Comparison of ENCODE assay signal across 19 cellular contexts in genomic region chr3:48680811-48681540, GRCh38. TPM values are rescaled to one million over a fixed set of nuclear protein-coding genes. Genes with fewer than 3 reads are reported as not detected.
DNase-seq lines count a peak whose midpoint lies in the region; ATAC-seq, FAIRE-seq and TF ChIP-seq lines count a peak whose summit lies in the region.
"Had no signal": no experiment of that assay in that cellular context is flagged by ENCODE, and none has a peak within 500 bp of the region (broad histone marks: within the 10 kb centered on the region; RNA-seq: fewer than 3 reads in every experiment).

No MANE protein-coding gene starts in this region.

- TF ChIP-seq CTCF in CD4-positive, alpha-beta T cell (IDR thresholded peaks at IDR 0.05), result no peak
- TF ChIP-seq CTCF in astrocyte (IDR thresholded peaks at IDR 0.05; ENCODE audit: insufficient read depth, low read depth, low read length) (no peak), osteoblast (IDR thresholded peaks at IDR 0.05; ENCODE audit: extremely low read depth, low read depth, low read length) (no peak), prostate gland (IDR thresholded peaks at IDR 0.05) (no peak)

- POLR2A ChIA-PET in activated CD4-positive, alpha-beta memory T cell treated with anti-CD3 and anti-CD28 coated beads, Interleukin-2, amount 10 ng/mL, durations not matched to agents 7 days and 5 days (lab: Charles Lee), result interaction anchor here (1.0 kb wide), 1 partner anchor 19 kb away, joined by 3 read pairs; no protein-coding TSS in a partner anchor
- POLR2A ChIA-PET in activated CD4-positive, alpha-beta memory T cell treated with anti-CD3 and anti-CD28 coated beads for 36 hours (lab: Charles Lee), result interaction anchor here (0.6 to 0.7 kb wide), 2 partner anchors 10 to 11 kb away, joined by 3 read pairs; no protein-coding TSS in a partner anchor
- POLR2A ChIA-PET in CD4-positive, alpha-beta T cell (lab: Charles Lee), result no interaction called here

- TF ChIP-seq POLR2A in prostate gland (IDR thresholded peaks at IDR 0.05), result no peak

- H3K36me3 ChIP-seq in astrocyte (ENCODE audit: insufficient read depth, low read length), result peaks cover 11% of the 10 kb centered on the region
- peaks cover 39% of the 10 kb centered on the region for H3K36me3 ChIP-seq in osteoblast (ENCODE audit: insufficient read depth, low read length)
- H3K36me3 ChIP-seq in prostate gland, result peaks cover 4 to 9% of the 10 kb centered on the region in 2 donors

- ATAC-seq in CD4-positive, alpha-beta T cell (ENCODE audit: poor library complexity), result no peak
- ATAC-seq in GM18861 (IDR thresholded peaks at IDR 0.05; ENCODE audit: unreplicated experiment), result no peak
- ATAC-seq: GM12878 had no signal

- intact Hi-C loops in activated CD4-positive, alpha-beta memory T cell treated with anti-CD3 and anti-CD28 coated beads for 36 hours (cut with micrococcal nuclease), result no loop called here
- intact Hi-C loops in CD4-positive, alpha-beta T cell (cut with DNase I, micrococcal nuclease), result loop anchor here (10.0 kb wide), 2 partner anchors 1166 to 1824 kb away; partner anchors contain the start of genes CACNA2D2 (in 1 of the 2) and ELP6 (in 1 of the 2)
- intact Hi-C loops in prostate gland (cut with DNase I), result no loop called here

- WGBS in prostate gland, result 94% methylated on average over 17 of the region's 17 CpGs

- H3K36me3 Mint-ChIP-seq in activated CD4-positive, alpha-beta memory T cell treated with anti-CD3 and anti-CD28 coated beads, Interleukin-2, amount 10 ng/mL, durations not matched to agents 7 days and 5 days (ENCODE audit: low read depth), result peaks cover 64% of the 10 kb centered on the region
- H3K36me3 Mint-ChIP-seq in activated CD4-positive, alpha-beta memory T cell treated with anti-CD3 and anti-CD28 coated beads for 36 hours, result peaks cover 28% of the 10 kb centered on the region
- peaks cover 59% of the 10 kb centered on the region for H3K36me3 Mint-ChIP-seq in CD4-positive, alpha-beta T cell (ENCODE audit: low read depth)
- H3K36me3 Mint-ChIP-seq in astrocyte (ENCODE audit: low read depth, unreplicated experiment), result peaks cover 37% of the 10 kb centered on the region

- H3K9me3 Mint-ChIP-seq in activated CD4-positive, alpha-beta memory T cell treated with anti-CD3 and anti-CD28 coated beads, Interleukin-2, amount 10 ng/mL, durations not matched to agents 7 days and 5 days, result no peaks in the 10 kb centered on the region
- no peaks in the 10 kb centered on the region for H3K9me3 Mint-ChIP-seq in activated CD4-positive, alpha-beta memory T cell treated with anti-CD3 and anti-CD28 coated beads for 36 hours
- H3K9me3 Mint-ChIP-seq in CD4-positive, alpha-beta T cell, result no peaks in the 10 kb centered on the region
- no peaks in the 10 kb centered on the region for H3K9me3 Mint-ChIP-seq in astrocyte (ENCODE audit: unreplicated experiment)

- peaks cover 44% of the 10 kb centered on the region for H3K4me1 Mint-ChIP-seq in activated CD4-positive, alpha-beta memory T cell treated with anti-CD3 and anti-CD28 coated beads, Interleukin-2, amount 10 ng/mL, durations not matched to agents 7 days and 5 days
- H3K4me1 Mint-ChIP-seq in activated CD4-positive, alpha-beta memory T cell treated with anti-CD3 and anti-CD28 coated beads for 36 hours (ENCODE audit: low read depth), result peaks cover 24% of the 10 kb centered on the region
- peaks cover 43% of the 10 kb centered on the region for H3K4me1 Mint-ChIP-seq in CD4-positive, alpha-beta T cell (ENCODE audit: low read depth)
- H3K4me1 Mint-ChIP-seq in astrocyte (ENCODE audit: low read depth, unreplicated experiment), result peaks cover 13% of the 10 kb centered on the region

- H3K27ac ChIP-seq in CD4-positive, alpha-beta T cell (ENCODE audit: low read depth, low read length), result no peak overlapping the region
- H3K27ac ChIP-seq in astrocyte (ENCODE audit: low read depth, low read length) (no peak overlapping the region), osteoblast (ENCODE audit: low read depth, low read length) (no peak overlapping the region), prostate gland (no peak overlapping the region)

- CTCF ChIA-PET in activated CD4-positive, alpha-beta memory T cell treated with anti-CD3 and anti-CD28 coated beads, Interleukin-2, amount 10 ng/mL, durations not matched to agents 7 days and 5 days (lab: Charles Lee), result no interaction called here
- CTCF ChIA-PET in activated CD4-positive, alpha-beta memory T cell treated with anti-CD3 and anti-CD28 coated beads for 36 hours (lab: Charles Lee), result interaction anchor here (1.4 kb wide), 1 partner anchor 17 kb away, joined by 5 read pairs; no protein-coding TSS in a partner anchor
- CTCF ChIA-PET in CD4-positive, alpha-beta T cell (lab: Charles Lee), result no interaction called here

- H3K79me2 ChIP-seq in astrocyte (ENCODE audit: insufficient read depth, low read length), result peaks cover 8% of the 10 kb centered on the region
- peaks cover 24% of the 10 kb centered on the region for H3K79me2 ChIP-seq in osteoblast (ENCODE audit: insufficient read depth, low read length)

- no peaks in the 10 kb centered on the region for H3K9me3 ChIP-seq in CD4-positive, alpha-beta T cell (ENCODE audit: control insufficient read depth, low read length)
- H3K9me3 ChIP-seq in astrocyte (ENCODE audit: insufficient read depth, low read depth, low read length), result no peaks in the 10 kb centered on the region
- H3K9me3 ChIP-seq in osteoblast (ENCODE audit: low read depth, low read length), result no peaks in the 10 kb centered on the region
- no peaks in the 10 kb centered on the region for H3K9me3 ChIP-seq in prostate gland

- H3K9ac ChIP-seq in astrocyte (ENCODE audit: low read length), result no peak overlapping the region

- H3K4me1 ChIP-seq in astrocyte (ENCODE audit: insufficient read depth, low read length), result peaks cover 23% of the 10 kb centered on the region
- H3K4me1 ChIP-seq in osteoblast (ENCODE audit: insufficient read depth, low read length), result peaks cover 25% of the 10 kb centered on the region
- peaks cover 3% of the 10 kb centered on the region for H3K4me1 ChIP-seq in prostate gland (replicated peaks)

- DNase-seq in activated CD4-positive, alpha-beta memory T cell treated with anti-CD3 and anti-CD28 coated beads, Interleukin-2, amount 10 ng/mL, durations not matched to agents 7 days and 5 days, result no peak
- DNase-seq in activated CD4-positive, alpha-beta memory T cell treated with anti-CD3 and anti-CD28 coated beads for 36 hours, result no peak
- DNase-seq in CD4-positive, alpha-beta T cell, result no peak
- no peak for DNase-seq in astrocyte (ENCODE audit: low read depth)
- peak; percentile 73 for DNase-seq in osteoblast (ENCODE audit: insufficient read length, low spot score, missing footprints)
- DNase-seq in NCI-H2107 treated with DMSO at 0.1 percent for 48 hours (lab: John Stamatoyannopoulos, UW; ENCODE audit: unreplicated experiment), result no peak
- no peak for DNase-seq in prostate gland (ENCODE audit: low spot score)
- DNase-seq: C1 segment of cervical spinal cord, DMS79, MV-4-11, NCI-H1436, NCI-H2029 treated with DMSO at 0.1 percent for 48 hours, NCI-H524 had no signal

- no peak overlapping the region for H3K4me3 Mint-ChIP-seq in activated CD4-positive, alpha-beta memory T cell treated with anti-CD3 and anti-CD28 coated beads, Interleukin-2, amount 10 ng/mL, durations not matched to agents 7 days and 5 days
- H3K4me3 Mint-ChIP-seq in activated CD4-positive, alpha-beta memory T cell treated with anti-CD3 and anti-CD28 coated beads for 36 hours, result no peak overlapping the region
- peak overlapping the region; percentile 42 for H3K4me3 Mint-ChIP-seq in CD4-positive, alpha-beta T cell
- H3K4me3 Mint-ChIP-seq in astrocyte (ENCODE audit: unreplicated experiment), result peak overlapping the region; percentile 54

- no peaks in the 10 kb centered on the region for H3K27me3 Mint-ChIP-seq in activated CD4-positive, alpha-beta memory T cell treated with anti-CD3 and anti-CD28 coated beads, Interleukin-2, amount 10 ng/mL, durations not matched to agents 7 days and 5 days
- H3K27me3 Mint-ChIP-seq in activated CD4-positive, alpha-beta memory T cell treated with anti-CD3 and anti-CD28 coated beads for 36 hours, result no peaks in the 10 kb centered on the region
- no peaks in the 10 kb centered on the region for H3K27me3 Mint-ChIP-seq in CD4-positive, alpha-beta T cell
- no peaks in the 10 kb centered on the region for H3K27me3 Mint-ChIP-seq in astrocyte (ENCODE audit: low read depth, unreplicated experiment)

- H3K27ac Mint-ChIP-seq in activated CD4-positive, alpha-beta memory T cell treated with anti-CD3 and anti-CD28 coated beads, Interleukin-2, amount 10 ng/mL, durations not matched to agents 7 days and 5 days, result peak overlapping the region; percentile 16
- H3K27ac Mint-ChIP-seq in activated CD4-positive, alpha-beta memory T cell treated with anti-CD3 and anti-CD28 coated beads for 36 hours, result no peak overlapping the region
- no peak overlapping the region for H3K27ac Mint-ChIP-seq in CD4-positive, alpha-beta T cell
- H3K27ac Mint-ChIP-seq in astrocyte (ENCODE audit: unreplicated experiment), result no peak overlapping the region

- H3K4me2 ChIP-seq in astrocyte (ENCODE audit: low read length) (no peak overlapping the region), osteoblast (ENCODE audit: insufficient read depth, low read length) (no peak overlapping the region)

- H3K4me3 ChIP-seq in astrocyte (ENCODE audit: insufficient read depth, low read depth, low read length), result no peak overlapping the region
- no peak overlapping the region for H3K4me3 ChIP-seq in osteoblast (ENCODE audit: insufficient read depth, low read length)
- H3K4me3 ChIP-seq in prostate gland, result no peak overlapping the region
- H3K4me3 ChIP-seq: GM12878 had no signal

- H3K27me3 ChIP-seq in CD4-positive, alpha-beta T cell (ENCODE audit: control insufficient read depth, insufficient read depth, low read length), result no peaks in the 10 kb centered on the region
- H3K27me3 ChIP-seq in astrocyte (ENCODE audit: insufficient read depth, low read length), result no peaks in the 10 kb centered on the region
- H3K27me3 ChIP-seq in osteoblast (ENCODE audit: insufficient read depth, low read length), result no peaks in the 10 kb centered on the region
- no peaks in the 10 kb centered on the region for H3K27me3 ChIP-seq in prostate gland (replicated peaks; ENCODE audit: insufficient read depth)

- no peak for FAIRE-seq in astrocyte (lab: Jason Lieb, UNC)
- FAIRE-seq: GM12878, RCC 7860 had no signal

- peaks cover 15% of the 10 kb centered on the region for H4K20me1 ChIP-seq in astrocyte (ENCODE audit: insufficient read depth, low read length)
- peaks cover 7% of the 10 kb centered on the region for H4K20me1 ChIP-seq in osteoblast (ENCODE audit: insufficient read depth, low read length)

- H2AFZ ChIP-seq in astrocyte (ENCODE audit: low read depth, low read length) (no peak overlapping the region), osteoblast (ENCODE audit: low read length) (no peak overlapping the region)

RNA-seq across cellular contexts. Expression of gene NCKIPSD, which starts 4.7 kb away (rescaled TPM):
- 10 to 100 TPM; 33.4 to 37.2 TPM for total RNA-seq in activated CD4-positive, alpha-beta memory T cell treated with anti-CD3 and anti-CD28 coated beads, Interleukin-2, amount 10 ng/mL, durations not matched to agents 7 days and 5 days
- 10 to 100 TPM; 36.5 to 38.5 TPM for total RNA-seq in activated CD4-positive, alpha-beta memory T cell treated with anti-CD3 and anti-CD28 coated beads for 36 hours
- total RNA-seq in CD4-positive, alpha-beta T cell, result 10 to 100 TPM in 1 of 2 experiments, 1 to 10 TPM in 1; 9.7 to 10.8 TPM
- total RNA-seq in astrocyte (18.3 and 21.6 TPM in 2 replicates), osteoblast (17.1 and 17.7 TPM in 2 replicates), prostate gland (10 to 100 TPM; 32.9 to 83.3 TPM)

RNA-seq across cellular contexts. Expression of gene CELSR3, which starts 18.3 kb away (rescaled TPM):
- total RNA-seq in activated CD4-positive, alpha-beta memory T cell treated with anti-CD3 and anti-CD28 coated beads, Interleukin-2, amount 10 ng/mL, durations not matched to agents 7 days and 5 days, result 1 to 10 TPM; 7.2 to 8.0 TPM
- total RNA-seq in activated CD4-positive, alpha-beta memory T cell treated with anti-CD3 and anti-CD28 coated beads for 36 hours, result 1 to 10 TPM; 6.9 to 7.5 TPM
- 1 to 10 TPM; 4.9 to 5.0 TPM for total RNA-seq in CD4-positive, alpha-beta T cell
- total RNA-seq in astrocyte (8.6 and 10.2 TPM in 2 replicates), osteoblast (1.2 and 1.4 TPM in 2 replicates), prostate gland (1 to 10 TPM in 1 of 2 donors, under 1 TPM in 1; 0.41 to 6.4 TPM)

RNA-seq across cellular contexts. Expression of gene IP6K2, which starts 36.0 kb away (rescaled TPM):
- total RNA-seq in activated CD4-positive, alpha-beta memory T cell treated with anti-CD3 and anti-CD28 coated beads, Interleukin-2, amount 10 ng/mL, durations not matched to agents 7 days and 5 days, result 10 to 100 TPM; 52.7 to 57.8 TPM
- total RNA-seq in activated CD4-positive, alpha-beta memory T cell treated with anti-CD3 and anti-CD28 coated beads for 36 hours, result 10 to 100 TPM; 41.6 to 43.4 TPM
- 100 to 1,000 TPM in 1 of 2 experiments, 10 to 100 TPM in 1; 97.2 to 121 TPM for total RNA-seq in CD4-positive, alpha-beta T cell
- total RNA-seq in astrocyte (92.9 and 104 TPM in 2 replicates), osteoblast (38.0 and 44.9 TPM in 2 replicates), prostate gland (100 to 1,000 TPM; 112 to 165 TPM)

RNA-seq across cellular contexts. Expression of gene SLC26A6, which starts 45.7 kb away (rescaled TPM):
- total RNA-seq in activated CD4-positive, alpha-beta memory T cell treated with anti-CD3 and anti-CD28 coated beads, Interleukin-2, amount 10 ng/mL, durations not matched to agents 7 days and 5 days, result 10 to 100 TPM; 55.4 to 56.0 TPM
- total RNA-seq in activated CD4-positive, alpha-beta memory T cell treated with anti-CD3 and anti-CD28 coated beads for 36 hours, result 10 to 100 TPM; 47.7 to 52.4 TPM
- total RNA-seq in CD4-positive, alpha-beta T cell, result 10 to 100 TPM; 13.5 to 14.4 TPM
- 30.3 and 32.0 TPM in 2 replicates for total RNA-seq in astrocyte
- total RNA-seq in osteoblast, result 26.2 and 30.8 TPM in 2 replicates
- 10 to 100 TPM; 18.4 to 30.0 TPM for total RNA-seq in prostate gland

RNA-seq across cellular contexts. Expression of gene TMEM89, which starts 59.4 kb away (rescaled TPM):
- not detected for total RNA-seq in activated CD4-positive, alpha-beta memory T cell treated with anti-CD3 and anti-CD28 coated beads, Interleukin-2, amount 10 ng/mL, durations not matched to agents 7 days and 5 days
- total RNA-seq in activated CD4-positive, alpha-beta memory T cell treated with anti-CD3 and anti-CD28 coated beads for 36 hours, result under 1 TPM in 1 of 2 experiments, not detected in 1; 0.75 TPM
- not detected for total RNA-seq in CD4-positive, alpha-beta T cell
- total RNA-seq in astrocyte (0.36 and 0.48 TPM in 2 replicates), osteoblast (0.59 TPM in 1 of 2 replicates, not detected in the other), prostate gland (1 to 10 TPM in 1 of 2 donors, not detected in 1; 1.9 TPM)
- total RNA-seq: A172, G401, GM12878, HT1080 had no signal

Comparison
In these comparisons a context has a peak if more than half of its experiments do, and no peak if none do; other contexts are left out.
1. H3K4me3 Mint-ChIP-seq: peak in CD4-positive, alpha-beta T cell (single experiment) and astrocyte (single experiment); none in activated CD4-positive, alpha-beta memory T cell treated with anti-CD3 and anti-CD28 coated beads, Interleukin-2, amount 10 ng/mL, durations not matched to agents 7 days and 5 days (single experiment) and activated CD4-positive, alpha-beta memory T cell treated with anti-CD3 and anti-CD28 coated beads for 36 hours (single experiment).
2. intact Hi-C loops: an anchor here in CD4-positive, alpha-beta T cell (10.0 kb wide); none called in activated CD4-positive, alpha-beta memory T cell treated with anti-CD3 and anti-CD28 coated beads for 36 hours and prostate gland.